Comparison of ENCODE assay signal across 38 cellular contexts in the genomic region with DNA sequence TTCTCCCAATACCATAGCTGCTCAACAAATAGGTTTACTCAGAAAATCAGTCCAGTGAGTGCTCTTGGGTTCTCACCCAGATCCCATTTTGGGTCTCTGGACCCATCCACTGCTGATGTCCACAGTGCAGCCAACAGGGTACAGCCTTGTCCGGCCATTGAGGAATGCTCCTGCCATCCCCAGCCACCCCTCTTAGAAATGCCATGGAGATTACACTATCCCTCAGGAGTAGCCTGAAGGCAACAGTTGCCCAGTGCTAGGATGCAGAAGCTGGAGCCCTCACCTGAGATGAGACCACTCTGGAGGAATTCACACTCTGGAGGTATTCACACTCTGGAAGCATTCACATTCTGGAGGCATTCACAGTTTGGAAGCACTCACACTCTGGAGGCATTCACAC.
"Had no signal": no experiment of that assay in that cellular context is flagged by ENCODE, and none has a peak within 500 bp of the region (broad histone marks: within the 10 kb centered on the region; RNA-seq: fewer than 3 reads in every experiment).

No MANE protein-coding gene starts in this region.

- H3K9me3 ChIP-seq: adrenal gland, ascending aorta, body of pancreas, breast epithelium had no signal

- DNase-seq: activated effector memory CD4-positive, alpha-beta T cell treated with anti-CD3 and anti-CD28 coated beads, Interleukin-2, amount 50 U/mL, for 16 hours; activated effector memory CD4-positive, alpha-beta T cell treated with Interleukin-2 at 50 U/mL for 16 hours; activated gamma-delta T cell; activated gamma-delta T cell treated with Interleukin-2 at 50 U/mL for 16 hours; activated naive CD4-positive, alpha-beta T cell; activated naive CD4-positive, alpha-beta T cell treated with anti-CD3 and anti-CD28 coated beads for 36 hours; activated naive CD4-positive, alpha-beta T cell treated with anti-CD3 and anti-CD28 coated beads, Interleukin-2, amount 10 ng/mL, durations not matched to agents 7 days and 5 days; activated naive CD4-positive, alpha-beta T cell treated with anti-CD3 and anti-CD28 coated beads, Interleukin-2, amount 50 U/mL, for 16 hours; activated naive CD4-positive, alpha-beta T cell treated with Interleukin-2 at 50 U/mL for 16 hours; activated naive CD8-positive, alpha-beta T cell treated with anti-CD3 and anti-CD28 coated beads for 36 hours; activated naive CD8-positive, alpha-beta T cell treated with anti-CD3 and anti-CD28 coated beads, Interleukin-2, amount 10 ng/mL, durations not matched to agents 7 days and 5 days; activated naive CD8-positive, alpha-beta T cell treated with anti-CD3 and anti-CD28 coated beads, Interleukin-2, amount 50 U/mL, for 24 hours; activated T-cell treated with anti-CD3 and anti-CD28 coated beads for 4 hours; activated T-cell treated with anti-CD3 and anti-CD28 coated beads, Interleukin-2, amount 50 U/mL, for 1 hour; activated T-cell treated with anti-CD3 and anti-CD28 coated beads, Interleukin-2, amount 50 U/mL, for 24 hours; activated T-cell treated with anti-CD3 and anti-CD28 coated beads, Interleukin-2, amount 50 U/mL, for 4 hours; activated T-cell treated with anti-CD3 and anti-CD28 coated beads, Interleukin-2, amount 50 U/mL, for 48 hours; activated T-cell treated with anti-CD3 and anti-CD28 coated beads, Interleukin-2, amount 50 U/mL, for 72 hours; adrenal gland; amniotic stem cell; amygdala; anterior cingulate cortex; aorta; body of pancreas; brain microvascular endothelial cell; caudate nucleus; central memory CD4-positive, alpha-beta T cell; cerebellar nuclear complex had no signal

- H3K4me3 ChIP-seq: adrenal gland, ascending aorta, body of pancreas, breast epithelium, cardiac muscle cell had no signal

- H3K9me3 Mint-ChIP-seq: activated naive CD4-positive, alpha-beta T cell treated with anti-CD3 and anti-CD28 coated beads for 36 hours; activated naive CD4-positive, alpha-beta T cell treated with anti-CD3 and anti-CD28 coated beads, Interleukin-2, amount 10 ng/mL, durations not matched to agents 7 days and 5 days; activated naive CD4-positive, alpha-beta T cell treated with anti-CD3 and anti-CD28 coated beads, Interleukin-2, amount 50 U/mL, for 24 hours; activated naive CD8-positive, alpha-beta T cell treated with anti-CD3 and anti-CD28 coated beads for 36 hours; activated naive CD8-positive, alpha-beta T cell treated with anti-CD3 and anti-CD28 coated beads, Interleukin-2, amount 10 ng/mL, durations not matched to agents 7 days and 5 days; activated naive CD8-positive, alpha-beta T cell treated with anti-CD3 and anti-CD28 coated beads, Interleukin-2, amount 50 U/mL, for 24 hours; activated T-cell treated with anti-CD3 and anti-CD28 coated beads, Interleukin-2, amount 50 U/mL, for 24 hours; activated T-cell treated with anti-CD3 and anti-CD28 coated beads, Interleukin-2, amount 50 U/mL, for 4 hours; activated T-helper 2 cell treated with anti-CD3 and anti-CD28 coated beads, Interferon-gamma antibody, Interleukin-2, Interleukin-4, amounts not matched to agents 10 μg/mL and 5 μg/mL and 100 μg/mL, durations not matched to agents 14 hours and 24 hours and 36 hours had no signal

- H3K27ac ChIP-seq: adrenal gland, ascending aorta, body of pancreas, brain microvascular endothelial cell, breast epithelium, cardiac muscle cell had no signal

- H3K36me3 ChIP-seq: adrenal gland, ascending aorta, brain microvascular endothelial cell, breast epithelium, cardiac muscle cell had no signal

- H3K4me3 Mint-ChIP-seq: activated naive CD4-positive, alpha-beta T cell treated with anti-CD3 and anti-CD28 coated beads for 36 hours; activated naive CD4-positive, alpha-beta T cell treated with anti-CD3 and anti-CD28 coated beads, Interleukin-2, amount 10 ng/mL, durations not matched to agents 7 days and 5 days; activated naive CD4-positive, alpha-beta T cell treated with anti-CD3 and anti-CD28 coated beads, Interleukin-2, amount 50 U/mL, for 24 hours; activated naive CD8-positive, alpha-beta T cell; activated naive CD8-positive, alpha-beta T cell treated with anti-CD3 and anti-CD28 coated beads for 36 hours; activated naive CD8-positive, alpha-beta T cell treated with anti-CD3 and anti-CD28 coated beads, Interleukin-2, amount 10 ng/mL, durations not matched to agents 7 days and 5 days; activated naive CD8-positive, alpha-beta T cell treated with anti-CD3 and anti-CD28 coated beads, Interleukin-2, amount 50 U/mL, for 24 hours; activated T-cell treated with anti-CD3 and anti-CD28 coated beads, Interleukin-2, amount 50 U/mL, for 24 hours; activated T-cell treated with anti-CD3 and anti-CD28 coated beads, Interleukin-2, amount 50 U/mL, for 4 hours; activated T-cell treated with anti-CD3 and anti-CD28 coated beads, Interleukin-2, amount 50 U/mL, for 72 hours; activated T-helper 1 cell treated with anti-CD3 and anti-CD28 coated beads, Interleukin-12 subunit alpha, Interleukin-12 subunit beta, Interleukin-2, Interleukin-4 antibody, amounts not matched to agents 30 ng/mL and 10 ng/mL and 1 ng/mL, durations not matched to agents 14 hours and 24 hours and 36 hours; activated T-helper 17 cell treated with anti-CD3 and anti-CD28 coated beads, Interleukin-2, amount 50 U/mL, for 72 hours; brain; central memory CD8-positive, alpha-beta T cell had no signal

- H3K36me3 Mint-ChIP-seq: activated naive CD4-positive, alpha-beta T cell treated with anti-CD3 and anti-CD28 coated beads, Interleukin-2, amount 10 ng/mL, durations not matched to agents 7 days and 5 days; activated naive CD4-positive, alpha-beta T cell treated with anti-CD3 and anti-CD28 coated beads, Interleukin-2, amount 50 U/mL, for 24 hours; activated naive CD8-positive, alpha-beta T cell; activated naive CD8-positive, alpha-beta T cell treated with anti-CD3 and anti-CD28 coated beads for 36 hours; activated naive CD8-positive, alpha-beta T cell treated with anti-CD3 and anti-CD28 coated beads, Interleukin-2, amount 10 ng/mL, durations not matched to agents 7 days and 5 days; brain had no signal

- H3K4me1 Mint-ChIP-seq: activated naive CD4-positive, alpha-beta T cell treated with anti-CD3 and anti-CD28 coated beads, Interleukin-2, amount 10 ng/mL, durations not matched to agents 7 days and 5 days; activated naive CD4-positive, alpha-beta T cell treated with anti-CD3 and anti-CD28 coated beads, Interleukin-2, amount 50 U/mL, for 24 hours; activated naive CD8-positive, alpha-beta T cell treated with anti-CD3 and anti-CD28 coated beads for 36 hours; activated naive CD8-positive, alpha-beta T cell treated with anti-CD3 and anti-CD28 coated beads, Interleukin-2, amount 50 U/mL, for 24 hours; activated T-helper 17 cell treated with anti-CD3 and anti-CD28 coated beads, Interleukin-2, amount 50 U/mL, for 72 hours; brain had no signal

- H3K27me3 Mint-ChIP-seq: activated naive CD8-positive, alpha-beta T cell treated with anti-CD3 and anti-CD28 coated beads, Interleukin-2, amount 50 U/mL, for 24 hours had no signal

- H3K4me1 ChIP-seq: adrenal gland, ascending aorta, body of pancreas, breast epithelium had no signal

- H3K27me3 ChIP-seq: adrenal gland, ascending aorta, body of pancreas, brain microvascular endothelial cell, cardiac muscle cell had no signal

- ATAC-seq: activated naive CD8-positive, alpha-beta T cell treated with anti-CD3 and anti-CD28 coated beads, Interleukin-2, amount 50 U/mL, for 24 hours; activated T-cell treated with anti-CD3 and anti-CD28 coated beads, Interleukin-2, amount 50 U/mL, for 4 hours; activated T-cell treated with anti-CD3 and anti-CD28 coated beads, Interleukin-2, amount 50 U/mL, for 72 hours; activated T-helper 17 cell treated with anti-CD3 and anti-CD28 coated beads, Interleukin-2, amount 50 U/mL, for 72 hours; body of pancreas had no signal

- H3K27ac Mint-ChIP-seq: activated naive CD4-positive, alpha-beta T cell treated with anti-CD3 and anti-CD28 coated beads for 36 hours; activated naive CD4-positive, alpha-beta T cell treated with anti-CD3 and anti-CD28 coated beads, Interleukin-2, amount 10 ng/mL, durations not matched to agents 7 days and 5 days; activated naive CD4-positive, alpha-beta T cell treated with anti-CD3 and anti-CD28 coated beads, Interleukin-2, amount 50 U/mL, for 24 hours; activated naive CD8-positive, alpha-beta T cell; activated naive CD8-positive, alpha-beta T cell treated with anti-CD3 and anti-CD28 coated beads for 36 hours; activated naive CD8-positive, alpha-beta T cell treated with anti-CD3 and anti-CD28 coated beads, Interleukin-2, amount 10 ng/mL, durations not matched to agents 7 days and 5 days; activated naive CD8-positive, alpha-beta T cell treated with anti-CD3 and anti-CD28 coated beads, Interleukin-2, amount 50 U/mL, for 24 hours; activated T-cell treated with anti-CD3 and anti-CD28 coated beads, Interleukin-2, amount 50 U/mL, for 24 hours; activated T-cell treated with anti-CD3 and anti-CD28 coated beads, Interleukin-2, amount 50 U/mL, for 72 hours; activated T-helper 1 cell treated with anti-CD3 and anti-CD28 coated beads, Interleukin-12 subunit alpha, Interleukin-12 subunit beta, Interleukin-2, Interleukin-4 antibody, amounts not matched to agents 30 ng/mL and 10 ng/mL and 1 ng/mL, durations not matched to agents 14 hours and 24 hours and 36 hours; activated T-helper 17 cell treated with anti-CD3 and anti-CD28 coated beads, Interleukin-2, amount 50 U/mL, for 72 hours; activated T-helper 2 cell treated with anti-CD3 and anti-CD28 coated beads, Interferon-gamma antibody, Interleukin-2, Interleukin-4, amounts not matched to agents 10 μg/mL and 5 μg/mL and 100 μg/mL, durations not matched to agents 14 hours and 24 hours and 36 hours; brain had no signal
